ENCODE assay signal across 1 cellular context in genomic region chr16:85129846-85130706, GRCh38.
TF ChIP-seq lines count a peak whose summit lies in the region.

No MANE protein-coding gene starts in this region.

TF ChIP-seq in GM23338, 12 proteins besides CTCF, POLR2A, EP300 and RAD21 (continued from another document):
- TF ChIP-seq REST (IDR thresholded peaks at IDR 0.05; ENCODE audit: unreplicated experiment) (no peak), ZNF462 (CRISPR knock-in tag; IDR thresholded peaks at IDR 0.05) (no peak), EZH2 (IDR thresholded peaks at IDR 0.05; ENCODE audit: low read depth, unreplicated experiment) (no peak), EZH2phosphoT487 (IDR thresholded peaks at IDR 0.05; ENCODE audit: unreplicated experiment) (no peak), STAT1 (IDR thresholded peaks at IDR 0.05; ENCODE audit: unreplicated experiment) (no peak), NANOG (IDR thresholded peaks at IDR 0.05; ENCODE audit: borderline replicate concordance) (no peak)
